In genomic region chr1:169368406-169368769, GRCh38 we compare ENCODE assay signal across 1 cellular context.
TF ChIP-seq lines count a peak whose summit lies in the region.

No MANE protein-coding gene starts in this region.

TF ChIP-seq in GM23338, 12 proteins besides CTCF, POLR2A, EP300 and RAD21 (continued from another document):
- TF ChIP-seq ZNF462 (CRISPR knock-in tag; IDR thresholded peaks at IDR 0.05) = no peak
